15 cellular contexts compared by ENCODE assay signal in genomic region chr10:78196964-78197363, GRCh38.
DNase-seq lines count a peak whose midpoint lies in the region; ATAC-seq, FAIRE-seq and TF ChIP-seq lines count a peak whose summit lies in the region.
"Had no signal": no experiment of that assay in that cellular context is flagged by ENCODE, and none has a peak within 500 bp of the region (broad histone marks: within the 10 kb centered on the region; RNA-seq: fewer than 3 reads in every experiment).

No MANE protein-coding gene starts in this region.

- H3K18ac ChIP-seq in H1 (ENCODE audit: extremely low read depth, low read length), result no peak overlapping the region

- peak; percentile 63 for DNase-seq in NK-92 treated with Interleukin-12 subunit alpha and Interleukin-12 subunit beta, amount 100 ng/mL, for 24 hours (lab: John Stamatoyannopoulos, UW)
- DNase-seq in NK-92 (lab: John Stamatoyannopoulos, UW; ENCODE audit: unreplicated experiment) (no peak), M059J (ENCODE audit: low read depth) (peak; percentile 56), H1 (ENCODE audit: low read depth in 1 of 2, low spot score in 2 of 2) (no peak), gastrocnemius medialis (no peak), NCI-H1105 treated with DMSO at 0.1 percent for 48 hours (lab: John Stamatoyannopoulos, UW) (no peak)
- DNase-seq: activated CD4-positive, CD25-positive, alpha-beta regulatory T cell; activated effector memory CD4-positive, alpha-beta T cell treated with Interleukin-2 at 50 U/mL for 16 hours; DMS79; hypothalamus; MV-4-11; NCI-H446 treated with DMSO at 0.1 percent for 48 hours had no signal

- H3K23me2 ChIP-seq in H1 (ENCODE audit: low read depth, low read length), result peaks cover 4% of the 10 kb centered on the region; the same call in 1 of the 2 replicates

- peaks cover 0 to 2% of the 10 kb centered on the region in 2 experiments for H4K20me1 ChIP-seq in H1 (replicated peaks in 1 of 2; ENCODE audit: control insufficient read depth in 1 of 2, insufficient read depth in 2 of 2, low read length in 2 of 2)
- no peaks in the 10 kb centered on the region for H4K20me1 ChIP-seq in neural cell (ENCODE audit: insufficient read depth)

- H3K9me3 ChIP-seq in H1 (ENCODE audit: insufficient read depth in 2 of 2, low read depth in 1 of 2, low read length in 1 of 2), result peaks cover 6 to 9% of the 10 kb centered on the region in 2 experiments; a peak in 2 of 4 replicates
- no peaks in the 10 kb centered on the region for H3K9me3 ChIP-seq in neural cell (ENCODE audit: low read length)
- no peaks in the 10 kb centered on the region for H3K9me3 ChIP-seq in gastrocnemius medialis

- H2BK12ac ChIP-seq in H1 (ENCODE audit: low read depth, low read length), result no peak overlapping the region

- H4K91ac ChIP-seq in H1 (replicated peaks; ENCODE audit: insufficient read length, low read length), result no peak overlapping the region

- H3K23ac ChIP-seq in H1 (ENCODE audit: insufficient read length), result no peak overlapping the region

- H3K4ac ChIP-seq in H1 (replicated peaks; ENCODE audit: insufficient read length, low read depth, low read length), result no peak overlapping the region

- 95% methylated on average over 2 of the region's 2 CpGs; no CpG with 5 or more reads in 1 of the 2 experiments for WGBS in H1 (ENCODE audit: extremely low coverage in 1 of 2, insufficient coverage in 1 of 2, insufficient read length in 1 of 2, insufficient replicate concordance in 2 of 2, low coverage in 1 of 2, low lambda C conversion rate in 2 of 2, missing lambda C conversion rate in 1 of 2), 2 experiments

- in situ Hi-C loops in gastrocnemius medialis (cut with MboI; ENCODE audit: low sequenced_read_pairs in 4 of 4), result no loop called here

- H2BK5ac ChIP-seq in H1 (ENCODE audit: low read depth, low read length), result no peak overlapping the region; the same call in 1 of the 2 replicates

- no peaks in the 10 kb centered on the region; a peak in 1 of 7 replicates for H3K27me3 ChIP-seq in H1 (replicated peaks in 1 of 4; ENCODE audit: control insufficient read depth in 3 of 4, extremely low read depth in 1 of 4, insufficient read depth in 3 of 4, low read length in 3 of 4)
- H3K27me3 ChIP-seq in neural cell (ENCODE audit: insufficient read depth, low read depth, low read length), result no peaks in the 10 kb centered on the region
- H3K27me3 ChIP-seq in gastrocnemius medialis, result no peaks in the 10 kb centered on the region

- no peak overlapping the region for H3K56ac ChIP-seq in H1 (replicated peaks; ENCODE audit: insufficient read length, low read depth, low read length)

- CTCF ChIA-PET in H1 (lab: Charles Lee; ENCODE audit: partially characterized antibody), result interaction anchor here (1.3 kb wide), 1 partner anchor 9 kb away, joined by 3 read pairs; no protein-coding TSS in a partner anchor

- H4K8ac ChIP-seq in H1 (ENCODE audit: extremely low read depth, insufficient read depth, low read length), result no peak overlapping the region

- no peak overlapping the region for H4K5ac ChIP-seq in H1 (ENCODE audit: insufficient read length, low read depth, low read length)

- POLR2A ChIA-PET in H1 (lab: Charles Lee; ENCODE audit: partially characterized antibody), result no interaction called here

- H3K27ac ChIP-seq in H1 (ENCODE audit: low read depth, low read length) (no peak overlapping the region), neural cell (ENCODE audit: low read length) (no peak overlapping the region), gastrocnemius medialis (no peak overlapping the region)
- H3K27ac ChIP-seq: 22Rv1 had no signal

- H3K36me3 ChIP-seq in H1 (ENCODE audit: control insufficient read depth in 2 of 4, insufficient read depth in 4 of 4, low read length in 3 of 4) (no peaks in the 10 kb centered on the region; a peak in 1 of 8 replicates), neural cell (ENCODE audit: insufficient read depth, low read length) (no peaks in the 10 kb centered on the region), gastrocnemius medialis (no peaks in the 10 kb centered on the region)

- H2AFZ ChIP-seq in H1 (ENCODE audit: low read length) (no peak overlapping the region), neural cell (ENCODE audit: low read depth, low read length) (no peak overlapping the region)

- no peak for TF ChIP-seq CTCF in H1 (IDR thresholded peaks at IDR 0.05; ENCODE audit: control extremely low read depth in 1 of 3, insufficient read depth in 1 of 3, low read depth in 1 of 3, low read length in 3 of 3)
- no peak for TF ChIP-seq CTCF in neural cell (IDR thresholded peaks at IDR 0.05; ENCODE audit: poor library complexity, severe bottlenecking)
- TF ChIP-seq CTCF in gastrocnemius medialis (IDR thresholded peaks at IDR 0.05 in 4 of 5, conservative IDR thresholded peaks at IDR 0.05 in 1 of 5), result no peak

- TF ChIP-seq POLR2A in H1 (IDR thresholded peaks at IDR 0.05; ENCODE audit: control extremely low read depth in 1 of 2, low read depth in 2 of 2, low read length in 2 of 2), result no peak
- no peak for TF ChIP-seq POLR2A in gastrocnemius medialis (IDR thresholded peaks at IDR 0.05)

- 0 out of 2 replicates have a peak overlapping the region, but pooled peaks have one; percentile 76 for H2BK15ac ChIP-seq in H1 (ENCODE audit: low read length)

- no peak for TF ChIP-seq EP300 in H1 (IDR thresholded peaks at IDR 0.05; ENCODE audit: borderline replicate concordance in 1 of 2, low read depth in 2 of 2, low read length in 2 of 2)
- TF ChIP-seq EP300 in neural cell (conservative IDR thresholded peaks at IDR 0.05; ENCODE audit: poor library complexity, severe bottlenecking), result no peak

- no peak overlapping the region for H3K14ac ChIP-seq in H1 (ENCODE audit: insufficient read length)

- H3K4me1 ChIP-seq in H1 (replicated peaks in 1 of 4; ENCODE audit: control insufficient read depth in 3 of 4, insufficient read depth in 4 of 4, low read length in 3 of 4) (peaks cover 0 to 7% (median 3%) of the 10 kb centered on the region in 4 experiments; a peak in 3 of 7 replicates), gastrocnemius medialis (no peaks in the 10 kb centered on the region)

- FAIRE-seq in H1 (lab: Jason Lieb, UNC), result no peak

- TF ChIP-seq RAD21 in H1 (IDR thresholded peaks at IDR 0.05 in 1 of 2, conservative IDR thresholded peaks at IDR 0.05 in 1 of 2; ENCODE audit: low read depth in 2 of 2, low read length in 2 of 2), result no peak
- no peak for TF ChIP-seq RAD21 in neural cell (conservative IDR thresholded peaks at IDR 0.05)

- H3K4me2 ChIP-seq in H1 (ENCODE audit: insufficient read depth in 1 of 2, low read depth in 2 of 2, low read length in 2 of 2) (no peak overlapping the region), neural cell (ENCODE audit: low read length) (no peak overlapping the region)

- no peak for ATAC-seq in gastrocnemius medialis
- ATAC-seq in HG02870 (IDR thresholded peaks at IDR 0.05; ENCODE audit: unreplicated experiment), result no peak

- H3K79me1 ChIP-seq in H1 (ENCODE audit: low read depth, low read length), result no peaks in the 10 kb centered on the region

- H3K9ac ChIP-seq in H1 (replicated peaks in 1 of 4; ENCODE audit: extremely low read depth in 1 of 4, low read depth in 3 of 4, low read length in 3 of 4) (no peak overlapping the region), neural cell (ENCODE audit: low read length) (peak overlapping the region; percentile 18)

- intact Hi-C loops in gastrocnemius medialis (cut with DNase I; ENCODE audit: low total_unique reads), result no loop called here

- no peak overlapping the region for H2BK120ac ChIP-seq in H1 (replicated peaks; ENCODE audit: low read depth, low read length)

- H3K9me2 ChIP-seq in neural cell (ENCODE audit: insufficient read depth, low read length), result no peaks in the 10 kb centered on the region

- no peak overlapping the region; the same call in 1 of the 2 replicates for H2AK5ac ChIP-seq in H1 (ENCODE audit: low read depth, low read length)

- H3F3A ChIP-seq in neural cell (ENCODE audit: insufficient read depth, low read length, poor library complexity, severe bottlenecking), result no peaks in the 10 kb centered on the region

- H3K4me3 ChIP-seq in H1 (ENCODE audit: extremely low read depth in 1 of 4, insufficient read depth in 2 of 4, low read depth in 3 of 4, low read length in 4 of 4) (no peak overlapping the region), neural cell (ENCODE audit: low read length) (no peak overlapping the region), gastrocnemius medialis (no peak overlapping the region)

- no peak overlapping the region for H2BK20ac ChIP-seq in H1 (ENCODE audit: low read length)

- H3K79me2 ChIP-seq in H1 (ENCODE audit: control insufficient read depth in 1 of 2, insufficient read depth in 2 of 2, low read length in 2 of 2) (no peaks in the 10 kb centered on the region), neural cell (replicated peaks; ENCODE audit: insufficient read depth, low read length) (no peaks in the 10 kb centered on the region)

TF ChIP-seq in H1, 55 proteins besides CTCF, POLR2A, EP300 and RAD21 (continues in another document):
- no peak for TF ChIP-seq RNF2 (IDR thresholded peaks at IDR 0.05; ENCODE audit: borderline replicate concordance, low read depth, low read length, missing control alignments, poor library complexity, severe bottlenecking)
- no peak for TF ChIP-seq PHF8 (conservative IDR thresholded peaks at IDR 0.05; ENCODE audit: low read depth, low read length)
- no peak for TF ChIP-seq CTBP2 (IDR thresholded peaks at IDR 0.05; ENCODE audit: borderline replicate concordance, insufficient read depth, insufficient read length, low read length)
- no peak for TF ChIP-seq E2F6 (IDR thresholded peaks at IDR 0.05)
- TF ChIP-seq KDM1A (IDR thresholded peaks at IDR 0.05; ENCODE audit: borderline replicate concordance, low read length), result no peak

TF ChIP-seq in neural cell, 6 proteins besides CTCF, POLR2A, EP300 and RAD21 (continues in another document):
- TF ChIP-seq TAF1 (IDR thresholded peaks at IDR 0.05; ENCODE audit: low read depth) (no peak), MXI1 (conservative IDR thresholded peaks at IDR 0.05; ENCODE audit: poor library complexity, severe bottlenecking) (no peak), POLR2AphosphoS5 (IDR thresholded peaks at IDR 0.05) (no peak)

Comparison
In these comparisons a context has a peak if more than half of its experiments do, and no peak if none do; other contexts are left out.
1. DNase-seq: peak in NK-92 treated with Interleukin-12 subunit alpha and Interleukin-12 subunit beta, amount 100 ng/mL, for 24 hours (single experiment) and M059J (single experiment); none in NK-92 (single experiment), H1 (0 of 2), gastrocnemius medialis (0 of 2) and NCI-H1105 treated with DMSO at 0.1 percent for 48 hours (single experiment).